In the genomic region with DNA sequence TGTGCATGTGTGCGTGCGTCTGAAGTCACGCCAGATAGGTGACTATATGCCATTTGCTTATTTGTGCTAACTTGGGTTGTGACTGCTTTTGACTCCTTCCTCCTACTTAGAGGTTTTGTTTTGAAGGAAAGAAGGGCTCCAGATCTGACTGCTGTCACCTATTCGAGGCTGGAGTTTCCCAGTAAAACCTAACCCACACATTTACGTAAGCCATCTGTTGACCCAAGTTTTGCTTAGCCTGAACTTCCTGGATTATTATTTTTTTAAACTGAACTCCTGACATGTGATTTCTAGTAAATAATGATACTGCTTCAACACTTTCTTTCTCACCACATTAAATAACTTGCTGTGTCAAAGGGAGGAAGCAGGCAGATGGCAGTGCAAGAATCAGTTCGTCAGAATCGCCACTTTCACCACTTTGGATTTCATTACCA, we compare ENCODE assay signal across 9 cellular contexts. TPM values are rescaled to one million over a fixed set of nuclear protein-coding genes. Genes with fewer than 3 reads are reported as not detected.
DNase-seq lines count a peak whose midpoint lies in the region; ATAC-seq and TF ChIP-seq lines count a peak whose summit lies in the region.
"Had no signal": no experiment of that assay in that cellular context is flagged by ENCODE, and none has a peak within 500 bp of the region (broad histone marks: within the 10 kb centered on the region; RNA-seq: fewer than 3 reads in every experiment).

No MANE protein-coding gene starts in this region.

- H3K4me1 Mint-ChIP-seq in activated CD4-positive, alpha-beta T cell treated with anti-CD3 and anti-CD28 coated beads, Interleukin-2, amount 10 ng/mL, durations not matched to agents 7 days and 5 days = peaks cover 62% of the 10 kb centered on the region
- H3K4me1 Mint-ChIP-seq in natural killer cell treated with Interleukin-12 subunit alpha and Interleukin-12 subunit beta and Interleukin-15 and Interleukin-18, amount 100 ng/mL, for 72 hours (ENCODE audit: low read depth in 2 of 2) = peaks cover 70 to 91% of the 10 kb centered on the region in 2 donors

- ATAC-seq in GM18858 (IDR thresholded peaks at IDR 0.05; ENCODE audit: unreplicated experiment) (peak; percentile 19), HG02623 (IDR thresholded peaks at IDR 0.05; ENCODE audit: unreplicated experiment) (peak; percentile 33), HG03521 (IDR thresholded peaks at IDR 0.05; ENCODE audit: unreplicated experiment) (no peak)
- peak; percentile 89 to 90 for ATAC-seq in natural killer cell treated with Interleukin-12 subunit alpha and Interleukin-12 subunit beta and Interleukin-15 and Interleukin-18, amount 100 ng/mL, for 72 hours

- H4K20me1 ChIP-seq in OCI-LY7 (ENCODE audit: insufficient read depth, low read length) = no peaks in the 10 kb centered on the region

- BruUV-seq in OCI-LY7 (replicated peaks; lab: Mats Ljungman, UMichigan) = no TSS peak

- peaks cover 2% of the 10 kb centered on the region for H3K9me3 Mint-ChIP-seq in activated CD4-positive, alpha-beta T cell treated with anti-CD3 and anti-CD28 coated beads, Interleukin-2, amount 10 ng/mL, durations not matched to agents 7 days and 5 days
- peaks cover 3% of the 10 kb centered on the region for H3K9me3 Mint-ChIP-seq in natural killer cell treated with Interleukin-12 subunit alpha and Interleukin-12 subunit beta and Interleukin-15 and Interleukin-18, amount 100 ng/mL, for 72 hours

- TF ChIP-seq CTCF in OCI-LY7 (conservative IDR thresholded peaks at IDR 0.05; ENCODE audit: low read length) = no peak

- CTCF ChIA-PET in activated CD4-positive, alpha-beta T cell treated with anti-CD3 and anti-CD28 coated beads, Interleukin-2, amount 10 ng/mL, durations not matched to agents 7 days and 5 days (lab: Charles Lee) = no interaction called here
- CTCF ChIA-PET in OCI-LY7 (lab: Charles Lee; ENCODE audit: unreplicated experiment) = no interaction called here

- peak overlapping the region; percentile 32 for H3K4me3 Mint-ChIP-seq in activated CD4-positive, alpha-beta T cell treated with anti-CD3 and anti-CD28 coated beads, Interleukin-2, amount 10 ng/mL, durations not matched to agents 7 days and 5 days
- peak overlapping the region; percentile 43 for H3K4me3 Mint-ChIP-seq in natural killer cell treated with Interleukin-12 subunit alpha and Interleukin-12 subunit beta and Interleukin-15 and Interleukin-18, amount 100 ng/mL, for 72 hours

- H3K9me2 ChIP-seq in OCI-LY7 (ENCODE audit: insufficient read depth, low read length) = no peaks in the 10 kb centered on the region

- H3K4me3 ChIP-seq in OCI-LY7 (ENCODE audit: low read depth, low read length, poor library complexity, severe bottlenecking) = no peak overlapping the region

- no peak overlapping the region for H3K27ac ChIP-seq in OCI-LY7 (ENCODE audit: low read depth, low read length, poor library complexity, severe bottlenecking)

- no peaks in the 10 kb centered on the region for H3K9me3 ChIP-seq in OCI-LY7 (ENCODE audit: low read length)

- H3K4me1 ChIP-seq in OCI-LY7 (ENCODE audit: insufficient read depth, low read length, poor library complexity, severe bottlenecking) = no peaks in the 10 kb centered on the region

- DNase-seq in activated CD4-positive, alpha-beta T cell treated with anti-CD3 and anti-CD28 coated beads, Interleukin-2, amount 10 ng/mL, durations not matched to agents 7 days and 5 days = peak; percentile 62
- DNase-seq in natural killer cell treated with Interleukin-12 subunit alpha and Interleukin-12 subunit beta and Interleukin-15 and Interleukin-18, amount 100 ng/mL, for 72 hours (ENCODE audit: low spot score) = peak; percentile 71
- DNase-seq in KG1 (lab: John Stamatoyannopoulos, UW) (no peak), OCI-LY7 (ENCODE audit: low spot score) (no peak)
- DNase-seq: dermis blood vessel endothelial cell had no signal

- H3K27ac Mint-ChIP-seq in activated CD4-positive, alpha-beta T cell treated with anti-CD3 and anti-CD28 coated beads, Interleukin-2, amount 10 ng/mL, durations not matched to agents 7 days and 5 days = peak overlapping the region; percentile 84
- H3K27ac Mint-ChIP-seq in natural killer cell treated with Interleukin-12 subunit alpha and Interleukin-12 subunit beta and Interleukin-15 and Interleukin-18, amount 100 ng/mL, for 72 hours = peak overlapping the region; percentile 91 to 93

- POLR2A ChIA-PET in activated CD4-positive, alpha-beta T cell treated with anti-CD3 and anti-CD28 coated beads, Interleukin-2, amount 10 ng/mL, durations not matched to agents 7 days and 5 days (lab: Charles Lee) = no interaction called here
- POLR2A ChIA-PET in OCI-LY7 (lab: Charles Lee) = no interaction called here

- no peaks in the 10 kb centered on the region for H3K79me2 ChIP-seq in OCI-LY7 (ENCODE audit: insufficient read depth, low read depth, low read length)

- no peaks in the 10 kb centered on the region for H3K36me3 Mint-ChIP-seq in activated CD4-positive, alpha-beta T cell treated with anti-CD3 and anti-CD28 coated beads, Interleukin-2, amount 10 ng/mL, durations not matched to agents 7 days and 5 days (ENCODE audit: low read depth)
- peaks cover 11% of the 10 kb centered on the region for H3K36me3 Mint-ChIP-seq in natural killer cell treated with Interleukin-12 subunit alpha and Interleukin-12 subunit beta and Interleukin-15 and Interleukin-18, amount 100 ng/mL, for 72 hours

- H3K27me3 Mint-ChIP-seq in activated CD4-positive, alpha-beta T cell treated with anti-CD3 and anti-CD28 coated beads, Interleukin-2, amount 10 ng/mL, durations not matched to agents 7 days and 5 days = no peaks in the 10 kb centered on the region
- H3K27me3 Mint-ChIP-seq in natural killer cell treated with Interleukin-12 subunit alpha and Interleukin-12 subunit beta and Interleukin-15 and Interleukin-18, amount 100 ng/mL, for 72 hours = no peaks in the 10 kb centered on the region

- intact Hi-C loops in OCI-LY7 (cut with micrococcal nuclease; ENCODE audit: unreplicated experiment) = no loop called here

- no peak overlapping the region for H3K4me2 ChIP-seq in OCI-LY7 (ENCODE audit: low read length)

- H3K36me3 ChIP-seq in OCI-LY7 (ENCODE audit: insufficient read depth, low read length) = no peaks in the 10 kb centered on the region

- H2AFZ ChIP-seq in OCI-LY7 (ENCODE audit: low read length) = no peak overlapping the region

RNA-seq across cellular contexts. Expression of a gene that starts 41.5 kb away (rescaled TPM):
- total RNA-seq in activated CD4-positive, alpha-beta T cell treated with anti-CD3 and anti-CD28 coated beads, Interleukin-2, amount 10 ng/mL, durations not matched to agents 7 days and 5 days = under 1 TPM in 1 of 2 experiments, not detected in 1; 0.12 TPM
- total RNA-seq in natural killer cell treated with Interleukin-12 subunit alpha and Interleukin-12 subunit beta and Interleukin-15 and Interleukin-18, amount 100 ng/mL, for 72 hours = 10 to 100 TPM; 12.1 to 12.9 TPM
- total RNA-seq in OCI-LY7 (2014; rRNA removed; shearing (Covaris generic)) = not detected in 2 replicates
- total RNA-seq in OCI-LY7 (2022) = not detected in 2 replicates
- total RNA-seq: dermis blood vessel endothelial cell, kidney epithelial cell had no signal

Comparison
In these comparisons a context has a peak if more than half of its experiments do, and no peak if none do; other contexts are left out.
1. DNase-seq: peak in activated CD4-positive, alpha-beta T cell treated with anti-CD3 and anti-CD28 coated beads, Interleukin-2, amount 10 ng/mL, durations not matched to agents 7 days and 5 days (single experiment) and natural killer cell treated with Interleukin-12 subunit alpha and Interleukin-12 subunit beta and Interleukin-15 and Interleukin-18, amount 100 ng/mL, for 72 hours (single experiment); none in KG1 (single experiment) and OCI-LY7 (single experiment).
2. RNA of a gene that starts 41.5 kb away (total RNA-seq): 12.1 to 12.9 TPM in natural killer cell treated with Interleukin-12 subunit alpha and Interleukin-12 subunit beta and Interleukin-15 and Interleukin-18, amount 100 ng/mL, for 72 hours; 0.12 TPM in activated CD4-positive, alpha-beta T cell treated with anti-CD3 and anti-CD28 coated beads, Interleukin-2, amount 10 ng/mL, durations not matched to agents 7 days and 5 days and not detected in OCI-LY7; every median in the first group is over 10 times any median in the second.